Comparison of ENCODE assay signal across 3 cellular contexts in the genomic region with DNA sequence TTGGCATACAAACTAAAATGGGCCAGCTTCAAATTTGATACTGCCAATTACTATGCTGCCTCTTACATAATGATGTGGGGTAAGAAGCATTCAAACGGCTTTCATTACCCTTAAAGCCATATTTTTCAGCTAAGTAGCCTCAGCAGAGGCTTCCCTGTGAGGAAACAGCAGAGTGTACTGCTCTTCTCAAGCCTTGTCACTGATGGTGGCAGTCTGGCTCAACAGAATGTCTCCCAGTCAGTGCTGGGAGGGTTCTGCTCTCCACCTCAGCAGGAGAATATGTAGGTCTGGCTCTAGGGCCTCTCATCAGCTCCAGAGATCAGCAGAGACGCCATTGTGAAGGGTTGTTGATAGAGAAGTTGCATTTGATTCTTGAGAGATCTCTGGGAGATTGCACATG.
TF ChIP-seq lines count a peak whose summit lies in the region.

No MANE protein-coding gene starts in this region.

TF ChIP-seq in K562, 482 proteins besides CTCF, POLR2A, EP300 and RAD21 (continues in another document):
- TF ChIP-seq TAF15 (IDR thresholded peaks at IDR 0.05; ENCODE audit: low read depth, low read length) (no peak), TCF7 (IDR thresholded peaks at IDR 0.05; ENCODE audit: borderline replicate concordance) (no peak)
- TF ChIP-seq, protein P1, sequence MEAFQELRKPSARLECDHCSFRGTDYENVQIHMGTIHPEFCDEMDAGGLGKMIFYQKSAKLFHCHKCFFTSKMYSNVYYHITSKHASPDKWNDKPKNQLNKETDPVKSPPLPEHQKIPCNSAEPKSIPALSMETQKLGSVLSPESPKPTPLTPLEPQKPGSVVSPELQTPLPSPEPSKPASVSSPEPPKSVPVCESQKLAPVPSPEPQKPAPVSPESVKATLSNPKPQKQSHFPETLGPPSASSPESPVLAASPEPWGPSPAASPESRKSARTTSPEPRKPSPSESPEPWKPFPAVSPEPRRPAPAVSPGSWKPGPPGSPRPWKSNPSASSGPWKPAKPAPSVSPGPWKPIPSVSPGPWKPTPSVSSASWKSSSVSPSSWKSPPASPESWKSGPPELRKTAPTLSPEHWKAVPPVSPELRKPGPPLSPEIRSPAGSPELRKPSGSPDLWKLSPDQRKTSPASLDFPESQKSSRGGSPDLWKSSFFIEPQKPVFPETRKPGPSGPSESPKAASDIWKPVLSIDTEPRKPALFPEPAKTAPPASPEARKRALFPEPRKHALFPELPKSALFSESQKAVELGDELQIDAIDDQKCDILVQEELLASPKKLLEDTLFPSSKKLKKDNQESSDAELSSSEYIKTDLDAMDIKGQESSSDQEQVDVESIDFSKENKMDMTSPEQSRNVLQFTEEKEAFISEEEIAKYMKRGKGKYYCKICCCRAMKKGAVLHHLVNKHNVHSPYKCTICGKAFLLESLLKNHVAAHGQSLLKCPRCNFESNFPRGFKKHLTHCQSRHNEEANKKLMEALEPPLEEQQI (IDR thresholded peaks at IDR 0.05): no peak
- TF ChIP-seq, protein P2, sequence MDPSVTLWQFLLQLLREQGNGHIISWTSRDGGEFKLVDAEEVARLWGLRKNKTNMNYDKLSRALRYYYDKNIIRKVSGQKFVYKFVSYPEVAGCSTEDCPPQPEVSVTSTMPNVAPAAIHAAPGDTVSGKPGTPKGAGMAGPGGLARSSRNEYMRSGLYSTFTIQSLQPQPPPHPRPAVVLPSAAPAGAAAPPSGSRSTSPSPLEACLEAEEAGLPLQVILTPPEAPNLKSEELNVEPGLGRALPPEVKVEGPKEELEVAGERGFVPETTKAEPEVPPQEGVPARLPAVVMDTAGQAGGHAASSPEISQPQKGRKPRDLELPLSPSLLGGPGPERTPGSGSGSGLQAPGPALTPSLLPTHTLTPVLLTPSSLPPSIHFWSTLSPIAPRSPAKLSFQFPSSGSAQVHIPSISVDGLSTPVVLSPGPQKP (CRISPR knock-in tag; IDR thresholded peaks at IDR 0.05): no peak
- TF ChIP-seq, protein P3, sequence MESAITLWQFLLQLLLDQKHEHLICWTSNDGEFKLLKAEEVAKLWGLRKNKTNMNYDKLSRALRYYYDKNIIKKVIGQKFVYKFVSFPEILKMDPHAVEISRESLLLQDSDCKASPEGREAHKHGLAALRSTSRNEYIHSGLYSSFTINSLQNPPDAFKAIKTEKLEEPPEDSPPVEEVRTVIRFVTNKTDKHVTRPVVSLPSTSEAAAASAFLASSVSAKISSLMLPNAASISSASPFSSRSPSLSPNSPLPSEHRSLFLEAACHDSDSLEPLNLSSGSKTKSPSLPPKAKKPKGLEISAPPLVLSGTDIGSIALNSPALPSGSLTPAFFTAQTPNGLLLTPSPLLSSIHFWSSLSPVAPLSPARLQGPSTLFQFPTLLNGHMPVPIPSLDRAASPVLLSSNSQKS (CRISPR knock-in tag; IDR thresholded peaks at IDR 0.05): no peak

TF ChIP-seq in HepG2, 621 proteins besides CTCF, POLR2A, EP300 and RAD21:
- TF ChIP-seq CAMTA2 (CRISPR knock-in tag; IDR thresholded peaks at IDR 0.05; ENCODE audit: borderline replicate concordance): no peak
- TF ChIP-seq, protein P4, sequence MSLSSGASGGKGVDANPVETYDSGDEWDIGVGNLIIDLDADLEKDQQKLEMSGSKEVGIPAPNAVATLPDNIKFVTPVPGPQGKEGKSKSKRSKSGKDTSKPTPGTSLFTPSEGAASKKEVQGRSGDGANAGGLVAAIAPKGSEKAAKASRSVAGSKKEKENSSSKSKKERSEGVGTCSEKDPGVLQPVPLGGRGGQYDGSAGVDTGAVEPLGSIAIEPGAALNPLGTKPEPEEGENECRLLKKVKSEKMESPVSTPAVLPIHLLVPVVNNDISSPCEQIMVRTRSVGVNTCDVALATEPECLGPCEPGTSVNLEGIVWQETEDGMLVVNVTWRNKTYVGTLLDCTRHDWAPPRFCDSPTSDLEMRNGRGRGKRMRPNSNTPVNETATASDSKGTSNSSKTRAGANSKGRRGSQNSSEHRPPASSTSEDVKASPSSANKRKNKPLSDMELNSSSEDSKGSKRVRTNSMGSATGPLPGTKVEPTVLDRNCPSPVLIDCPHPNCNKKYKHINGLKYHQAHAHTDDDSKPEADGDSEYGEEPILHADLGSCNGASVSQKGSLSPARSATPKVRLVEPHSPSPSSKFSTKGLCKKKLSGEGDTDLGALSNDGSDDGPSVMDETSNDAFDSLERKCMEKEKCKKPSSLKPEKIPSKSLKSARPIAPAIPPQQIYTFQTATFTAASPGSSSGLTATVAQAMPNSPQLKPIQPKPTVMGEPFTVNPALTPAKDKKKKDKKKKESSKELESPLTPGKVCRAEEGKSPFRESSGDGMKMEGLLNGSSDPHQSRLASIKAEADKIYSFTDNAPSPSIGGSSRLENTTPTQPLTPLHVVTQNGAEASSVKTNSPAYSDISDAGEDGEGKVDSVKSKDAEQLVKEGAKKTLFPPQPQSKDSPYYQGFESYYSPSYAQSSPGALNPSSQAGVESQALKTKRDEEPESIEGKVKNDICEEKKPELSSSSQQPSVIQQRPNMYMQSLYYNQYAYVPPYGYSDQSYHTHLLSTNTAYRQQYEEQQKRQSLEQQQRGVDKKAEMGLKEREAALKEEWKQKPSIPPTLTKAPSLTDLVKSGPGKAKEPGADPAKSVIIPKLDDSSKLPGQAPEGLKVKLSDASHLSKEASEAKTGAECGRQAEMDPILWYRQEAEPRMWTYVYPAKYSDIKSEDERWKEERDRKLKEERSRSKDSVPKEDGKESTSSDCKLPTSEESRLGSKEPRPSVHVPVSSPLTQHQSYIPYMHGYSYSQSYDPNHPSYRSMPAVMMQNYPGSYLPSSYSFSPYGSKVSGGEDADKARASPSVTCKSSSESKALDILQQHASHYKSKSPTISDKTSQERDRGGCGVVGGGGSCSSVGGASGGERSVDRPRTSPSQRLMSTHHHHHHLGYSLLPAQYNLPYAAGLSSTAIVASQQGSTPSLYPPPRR (CRISPR knock-in tag; IDR thresholded peaks at IDR 0.05; ENCODE audit: borderline replicate concordance): no peak
- TF ChIP-seq ZNF44 (CRISPR knock-in tag; IDR thresholded peaks at IDR 0.05): no peak
- no peak for TF ChIP-seq NAIF1 (CRISPR knock-in tag; IDR thresholded peaks at IDR 0.05; ENCODE audit: borderline replicate concordance)

TF ChIP-seq in GM12891, 5 proteins besides CTCF, POLR2A, EP300 and RAD21:
- TF ChIP-seq PAX5 (IDR thresholded peaks at IDR 0.05; ENCODE audit: insufficient read depth, low read length, severe bottlenecking): no peak
- no peak for TF ChIP-seq TAF1 (IDR thresholded peaks at IDR 0.05; ENCODE audit: low read depth, low read length)
- no peak for TF ChIP-seq SPI1 (IDR thresholded peaks at IDR 0.05; ENCODE audit: low read depth, low read length)
- TF ChIP-seq POLR2AphosphoS5 (IDR thresholded peaks at IDR 0.05; ENCODE audit: low read depth, low read length): no peak
- no peak for TF ChIP-seq POU2F2 (IDR thresholded peaks at IDR 0.05; ENCODE audit: low read depth, low read length)
